ENCODE assay signal across 8 cellular contexts in genomic region chr3:10941972-10942371, GRCh38. TPM values are rescaled to one million over a fixed set of nuclear protein-coding genes. Genes with fewer than 3 reads are reported as not detected.
DNase-seq lines count a peak whose midpoint lies in the region; ATAC-seq, FAIRE-seq and TF ChIP-seq lines count a peak whose summit lies in the region.
"Had no signal": no experiment of that assay in that cellular context is flagged by ENCODE, and none has a peak within 500 bp of the region (broad histone marks: within the 10 kb centered on the region; RNA-seq: fewer than 3 reads in every experiment).

No MANE protein-coding gene starts in this region.

- H3K4me1 ChIP-seq in PC-3 (ENCODE audit: insufficient read depth, low read length) (no peaks in the 10 kb centered on the region), esophagus muscularis mucosa (no peaks in the 10 kb centered on the region), gastroesophageal sphincter (no peaks in the 10 kb centered on the region)

- no peaks in the 10 kb centered on the region for H3K9me3 ChIP-seq in PC-3 (ENCODE audit: low read length)
- H3K9me3 ChIP-seq in esophagus muscularis mucosa = peaks cover 0 to 4% (median 0%) of the 10 kb centered on the region in 4 donors
- H3K9me3 ChIP-seq in gastroesophageal sphincter = no peaks in the 10 kb centered on the region

- no peak overlapping the region for H2AFZ ChIP-seq in PC-3 (ENCODE audit: low read length)

- CTCF ChIA-PET in PC-3 (lab: Charles Lee) = interaction anchor here (0.6 to 1.6 kb wide), 3 partner anchors 49 to 184 kb away, joined by 4 to 8 read pairs (median 8); no protein-coding TSS in a partner anchor

- TF ChIP-seq CTCF in PC-3 (conservative IDR thresholded peaks at IDR 0.05; ENCODE audit: low read depth, low read length) (peak; percentile 97), esophagus muscularis mucosa (IDR thresholded peaks at IDR 0.05) (peak in 2 of 3 experiments; percentile 30 to 58), gastroesophageal sphincter (IDR thresholded peaks at IDR 0.05) (peak in 2 of 4 experiments; percentile 24 to 49)

- FAIRE-seq in GM12892 (lab: Jason Lieb, UNC) = peak; percentile 57

- no peaks in the 10 kb centered on the region for H3K36me3 ChIP-seq in PC-3 (ENCODE audit: low read depth, low read length)
- H3K36me3 ChIP-seq in esophagus muscularis mucosa = no peaks in the 10 kb centered on the region
- no peaks in the 10 kb centered on the region for H3K36me3 ChIP-seq in gastroesophageal sphincter

- TF ChIP-seq EP300 in esophagus muscularis mucosa (IDR thresholded peaks at IDR 0.05) = no peak
- no peak for TF ChIP-seq EP300 in gastroesophageal sphincter (IDR thresholded peaks at IDR 0.05)

- DNase-seq in GM12892 (ENCODE audit: insufficient read length) (no peak), PC-3 (peak; percentile 68), esophagus muscularis mucosa (ENCODE audit: extremely low spot score) (no peak), AML-193 (lab: John Stamatoyannopoulos, UW) (no peak)
- DNase-seq in stimulated activated CD4-positive, alpha-beta T cell treated with anti-CD3 and anti-CD28 coated beads, Interleukin-12 subunit alpha, Interleukin-12 subunit beta, amount 100 ng/mL, for 48 hours (ENCODE audit: low read depth in 2 of 3, low spot score in 1 of 3) = peak in 2 of 3 donors; percentile 7 to 24
- DNase-seq: kidney glomerular epithelial cell had no signal

- H3K9ac ChIP-seq in PC-3 (ENCODE audit: low read length) = no peak overlapping the region

- H3K27me3 ChIP-seq in PC-3 (ENCODE audit: low read length) (0 out of 2 replicates have a peak, but pooled peaks cover 3% of the 10 kb centered on the region), esophagus muscularis mucosa (peaks cover 0 to 38% (median 0%) of the 10 kb centered on the region in 4 donors), gastroesophageal sphincter (peaks cover 49% of the 10 kb centered on the region)

- H3K27ac ChIP-seq in PC-3 (ENCODE audit: low read length) = no peak overlapping the region
- H3K27ac ChIP-seq in esophagus muscularis mucosa (replicated peaks in 1 of 4) = no peak overlapping the region
- no peak overlapping the region for H3K27ac ChIP-seq in gastroesophageal sphincter

- ATAC-seq in PC-3 (peak; percentile 30; the same call in 1 of the 2 replicates), HG03378 (IDR thresholded peaks at IDR 0.05; ENCODE audit: unreplicated experiment) (no peak), gastroesophageal sphincter (no peak)

- intact Hi-C loops in PC-3 (cut with micrococcal nuclease) = loop anchor here (1.0 kb wide), 2 partner anchors 170 to 184 kb away; no protein-coding TSS in a partner anchor
- intact Hi-C loops in esophagus muscularis mucosa (cut with DNase I) = loop anchor here (10.0 kb wide), 2 partner anchors 177 to 393 kb away; no protein-coding TSS in a partner anchor

- no peaks in the 10 kb centered on the region for H4K20me1 ChIP-seq in PC-3 (ENCODE audit: low read length)

- H3K9me2 ChIP-seq in PC-3 (replicated peaks; ENCODE audit: low read length) = no peaks in the 10 kb centered on the region

- H3K4me3 ChIP-seq in PC-3 (ENCODE audit: low read length) (no peak overlapping the region), esophagus muscularis mucosa (no peak overlapping the region), gastroesophageal sphincter (no peak overlapping the region)

- TF ChIP-seq POLR2A in GM12892 (IDR thresholded peaks at IDR 0.05; ENCODE audit: low read depth, low read length) (no peak), esophagus muscularis mucosa (IDR thresholded peaks at IDR 0.05; ENCODE audit: low read depth) (no peak), gastroesophageal sphincter (IDR thresholded peaks at IDR 0.05) (no peak)

- no peak overlapping the region for H3K4me2 ChIP-seq in PC-3 (ENCODE audit: low read length)

- WGBS in esophagus muscularis mucosa = 86% methylated on average over 1 of the region's 1 CpG
- WGBS in gastroesophageal sphincter (ENCODE audit: low coverage in 1 of 2), 2 donors = no CpG with 5 or more reads among the region's 1 CpG

- no peaks in the 10 kb centered on the region for H3K79me2 ChIP-seq in PC-3 (ENCODE audit: low read length)

- POLR2A ChIA-PET in PC-3 (lab: Charles Lee; ENCODE audit: unreplicated experiment) = no interaction called here

- no TSS peak for BruUV-seq in PC-3 (replicated peaks; lab: Mats Ljungman, UMichigan)

- no peaks in the 10 kb centered on the region for H3F3A ChIP-seq in PC-3 (ENCODE audit: low read length, unreplicated experiment)

RNA-seq across cellular contexts. Expression of gene SLC6A1, which starts 50.6 kb away (rescaled TPM):
- polyA plus RNA-seq in GM12892 (2012; ENCODE audit: missing spikeins) = not detected
- total RNA-seq in PC-3 (2014; rRNA removed) (not detected in 2 replicates), esophagus muscularis mucosa (under 1 TPM; 0.34 to 0.78 (median 0.46) TPM), gastroesophageal sphincter (1 to 10 TPM in 1 of 4 donors, under 1 TPM in 2, not detected in 1; 0.62 to 2.5 (median 0.67) TPM)

Comparison
In these comparisons a context has a peak if more than half of its experiments do, and no peak if none do; other contexts are left out.
1. DNase-seq: peak in PC-3 (single experiment) and stimulated activated CD4-positive, alpha-beta T cell treated with anti-CD3 and anti-CD28 coated beads, Interleukin-12 subunit alpha, Interleukin-12 subunit beta, amount 100 ng/mL, for 48 hours (2 of 3); none in GM12892 (single experiment), esophagus muscularis mucosa (single experiment) and AML-193 (0 of 2).